ENCODE assay signal across 10 cellular contexts in genomic region chr17:36933174-36934143, GRCh38. TPM values are rescaled to one million over a fixed set of nuclear protein-coding genes. Genes with fewer than 3 reads are reported as not detected.
DNase-seq lines count a peak whose midpoint lies in the region; TF ChIP-seq lines count a peak whose summit lies in the region.
"Had no signal": no experiment of that assay in that cellular context is flagged by ENCODE, and none has a peak within 500 bp of the region (broad histone marks: within the 10 kb centered on the region; RNA-seq: fewer than 3 reads in every experiment).

No MANE protein-coding gene starts in this region.

- no peak overlapping the region for H2AFZ ChIP-seq in neuron (ENCODE audit: low read depth, low read length)

- in situ Hi-C loops in G401 (cut with HindIII; ENCODE audit: low sequenced_read_pairs) = loop anchor here (25.0 kb wide), 1 partner anchor 96 kb away; no protein-coding TSS in a partner anchor

- no peaks in the 10 kb centered on the region for H3K9me3 ChIP-seq in esophagus muscularis mucosa
- no peaks in the 10 kb centered on the region for H3K9me3 ChIP-seq in neuron (ENCODE audit: low read length)

- H3K27ac ChIP-seq in esophagus muscularis mucosa (replicated peaks in 1 of 4) = no peak overlapping the region

- TF ChIP-seq POLR2A in esophagus muscularis mucosa (IDR thresholded peaks at IDR 0.05; ENCODE audit: low read depth) = no peak

- peak overlapping the region in 3 of 4 donors; percentile 25 to 42 (median 39) for H3K4me3 ChIP-seq in esophagus muscularis mucosa
- peak overlapping the region; percentile 8 for H3K4me3 ChIP-seq in neuron (ENCODE audit: low read length)

- DNase-seq in G401 (ENCODE audit: low spot score) (peak; percentile 34), NCI-H748 treated with DMSO at 0.1 percent for 48 hours (lab: John Stamatoyannopoulos, UW) (peak; percentile 33), esophagus muscularis mucosa (ENCODE audit: extremely low spot score) (no peak), SHP77 (lab: John Stamatoyannopoulos, UW) (no peak), COR-L47 (lab: John Stamatoyannopoulos, UW) (no peak), CD1c-positive myeloid dendritic cell (ENCODE audit: extremely low spot score) (no peak)
- DNase-seq: NCI-H1694 treated with DMSO at 0.1 percent for 48 hours had no signal

- TF ChIP-seq EP300 in esophagus muscularis mucosa (IDR thresholded peaks at IDR 0.05) = no peak

- intact Hi-C loops in esophagus muscularis mucosa (cut with DNase I) = no loop called here

- no peak for TF ChIP-seq CTCF in esophagus muscularis mucosa (IDR thresholded peaks at IDR 0.05)

- WGBS in esophagus muscularis mucosa = 4% methylated on average over 26 of the region's 43 CpGs

- H3K36me3 ChIP-seq in esophagus muscularis mucosa (no peaks in the 10 kb centered on the region), neuron (ENCODE audit: insufficient read depth, low read length) (no peaks in the 10 kb centered on the region)

- peaks cover 31 to 100% (median 99%) of the 10 kb centered on the region in 4 donors for H3K27me3 ChIP-seq in esophagus muscularis mucosa
- peaks cover 96% of the 10 kb centered on the region for H3K27me3 ChIP-seq in neuron (ENCODE audit: insufficient read depth, low read length)

- H3K4me1 ChIP-seq in esophagus muscularis mucosa (peaks cover 71 to 76% (median 73%) of the 10 kb centered on the region in 4 donors), neuron (ENCODE audit: insufficient read depth, low read length) (peaks cover 51% of the 10 kb centered on the region)

RNA-seq across cellular contexts. Expression of gene LHX1, which starts 3.8 kb away (rescaled TPM):
- 3.7 and 8.7 TPM in 2 replicates for total RNA-seq in G401 (2014; rRNA removed; shearing (Covaris generic))
- total RNA-seq in esophagus muscularis mucosa = not detected
- total RNA-seq: aorta, pulmonary artery endothelial cell had no signal

RNA-seq across cellular contexts. Expression of gene AATF, which starts 15.3 kb away (rescaled TPM):
- 39.4 and 54.7 TPM in 2 replicates for total RNA-seq in G401 (2014; rRNA removed; shearing (Covaris generic))
- 10 to 100 TPM; 37.8 to 55.7 (median 45.3) TPM for total RNA-seq in esophagus muscularis mucosa

Comparison
In these comparisons a context has a peak if more than half of its experiments do, and no peak if none do; other contexts are left out.
1. DNase-seq: peak in G401 (single experiment) and NCI-H748 treated with DMSO at 0.1 percent for 48 hours (single experiment); none in esophagus muscularis mucosa (single experiment), SHP77 (0 of 2), COR-L47 (single experiment) and CD1c-positive myeloid dendritic cell (single experiment).